ENCODE assay signal across 8 cellular contexts in genomic region chr1:239308701-239309333, GRCh38.
DNase-seq lines count a peak whose midpoint lies in the region; ATAC-seq and TF ChIP-seq lines count a peak whose summit lies in the region.

No MANE protein-coding gene starts in this region.

- no peak overlapping the region for H4K5ac ChIP-seq in H9 (ENCODE audit: insufficient read length, low read depth, low read length)

- H2AK5ac ChIP-seq in H9 (ENCODE audit: insufficient read length, low read length) = no peak overlapping the region

- no peak overlapping the region for H3K14ac ChIP-seq in H9 (ENCODE audit: insufficient read depth, low read length)

- no peak overlapping the region for H2BK20ac ChIP-seq in H9 (ENCODE audit: low read depth, low read length, poor library complexity, severe bottlenecking)

- no peak overlapping the region for H3K56ac ChIP-seq in H9 (ENCODE audit: insufficient read length, low read depth, low read length)

- no peak overlapping the region for H2BK15ac ChIP-seq in H9 (ENCODE audit: low read depth, low read length)

- H3K23ac ChIP-seq in H9 (ENCODE audit: insufficient read length, low read depth, low read length) = no peak overlapping the region

- H4K8ac ChIP-seq in H9 (replicated peaks; ENCODE audit: insufficient read length, low read depth, low read length) = no peak overlapping the region

- H4K91ac ChIP-seq in H9 (ENCODE audit: insufficient read length, low read depth, low read length) = no peak overlapping the region

- no peak overlapping the region for H3K18ac ChIP-seq in H9 (ENCODE audit: insufficient read length, low read depth, low read length)

- no peak overlapping the region for H3T11ph ChIP-seq in H9 (ENCODE audit: low read length)

- H3K9me3 Mint-ChIP-seq in H9 = no peaks in the 10 kb centered on the region

- no peaks in the 10 kb centered on the region; the same call in 1 of the 2 replicates for H3K36me3 ChIP-seq in Panc1 (ENCODE audit: control insufficient read depth, insufficient read depth, low read length)

- H2BK120ac ChIP-seq in H9 (ENCODE audit: low read depth, low read length, poor library complexity, severe bottlenecking) = no peak overlapping the region

- no peaks in the 10 kb centered on the region for H3K23me2 ChIP-seq in H9 (ENCODE audit: insufficient read length, low read depth, low read length, poor library complexity, severe bottlenecking)

- no CpG with 5 or more reads among the region's 6 CpGs for WGBS in H9 (ENCODE audit: extremely low coverage, insufficient read length, low lambda C conversion rate)

- H3K27ac ChIP-seq in H9 (ENCODE audit: insufficient read length, low read depth, low read length) = no peak overlapping the region
- no peak overlapping the region for H3K27ac ChIP-seq in Panc1 (ENCODE audit: low read length)

- H3K4me2 ChIP-seq in H9 (ENCODE audit: insufficient read depth, insufficient read length, low read length) = no peak overlapping the region

- H3K27ac Mint-ChIP-seq in H9 = no peak overlapping the region

- H2AFZ ChIP-seq in H9 (ENCODE audit: low read length) = no peak overlapping the region

- H2BK5ac ChIP-seq in H9 (ENCODE audit: insufficient read length, low read length) = no peak overlapping the region

- no peak overlapping the region for H3K9ac ChIP-seq in H9 (ENCODE audit: extremely low read depth, insufficient read length, low read length)

- no peak overlapping the region for H3K4ac ChIP-seq in H9 (ENCODE audit: low read depth, low read length)

- BruUV-seq in Panc1 (replicated peaks; lab: Mats Ljungman, UMichigan) = no TSS peak

- H4K20me1 ChIP-seq in H9 (ENCODE audit: control insufficient read depth, insufficient read depth, insufficient read length) = no peaks in the 10 kb centered on the region

- CTCF ChIA-PET in Panc1 (lab: Charles Lee) = no interaction called here

- no peaks in the 10 kb centered on the region for H3K79me2 ChIP-seq in H9 (ENCODE audit: insufficient read depth, low read length)

- peak; percentile 84 for TF ChIP-seq CTCF in H9 (conservative IDR thresholded peaks at IDR 0.05)
- TF ChIP-seq CTCF in Panc1 (IDR thresholded peaks at IDR 0.05) = peak; percentile 69
- peak; percentile 33 for TF ChIP-seq CTCF in choroid plexus epithelial cell (conservative IDR thresholded peaks at IDR 0.05; ENCODE audit: low read depth, low read length)
- TF ChIP-seq CTCF in retinal pigment epithelial cell (conservative IDR thresholded peaks at IDR 0.05; ENCODE audit: low read depth, low read length) = peak; percentile 76

- H3K9me3 ChIP-seq in H9 (ENCODE audit: control insufficient read depth, low read depth, low read length) (no peaks in the 10 kb centered on the region), Panc1 (ENCODE audit: control insufficient read depth, insufficient read depth, low read depth, low read length) (no peaks in the 10 kb centered on the region)

- H3K27me3 Mint-ChIP-seq in H9 (ENCODE audit: low read depth) = no peaks in the 10 kb centered on the region

- H3K4me1 Mint-ChIP-seq in H9 = peaks cover 7 to 8% of the 10 kb centered on the region in 2 experiments

- no peaks in the 10 kb centered on the region for H3K36me3 Mint-ChIP-seq in H9 (ENCODE audit: insufficient read depth in 1 of 3, low read depth in 3 of 3)

- H2BK12ac ChIP-seq in H9 (ENCODE audit: insufficient read length, low read depth, low read length) = no peak overlapping the region

- POLR2A ChIA-PET in Panc1 (lab: Charles Lee) = no interaction called here

- H3K4me3 ChIP-seq in Panc1 (ENCODE audit: low read depth in 2 of 2, low read length in 2 of 2) = no peak overlapping the region
- no peak overlapping the region for H3K4me3 ChIP-seq in choroid plexus epithelial cell (ENCODE audit: low read depth, low read length)
- H3K4me3 ChIP-seq in retinal pigment epithelial cell (ENCODE audit: low read length) = no peak overlapping the region

- no peaks in the 10 kb centered on the region for H3K4me1 ChIP-seq in H9 (ENCODE audit: insufficient read depth, low read length)
- no peaks in the 10 kb centered on the region for H3K4me1 ChIP-seq in Panc1 (ENCODE audit: control insufficient read depth, insufficient read depth, low read length)

- DNase-seq in D341Med (ENCODE audit: low spot score) (peak; percentile 53), H9 (peak; percentile 70), Panc1 (ENCODE audit: low read depth, low spot score) (peak; percentile 5), choroid plexus epithelial cell (ENCODE audit: low read depth) (peak; percentile 4), retinal pigment epithelial cell (ENCODE audit: low read depth) (no peak), NCI-H226 (no peak), NCI-H2227 treated with DMSO at 0.1 percent for 48 hours (lab: John Stamatoyannopoulos, UW) (no peak)

- in situ Hi-C loops in Panc1 (cut with HindIII; ENCODE audit: low pct_unique_long_range_greater_than_20kb, low sequenced_read_pairs) = no loop called here

- no peaks in the 10 kb centered on the region for H3K79me1 ChIP-seq in H9 (ENCODE audit: insufficient read depth, low read depth, low read length, poor library complexity, severe bottlenecking)

- ATAC-seq in Panc1 (no peak), HG02852 (IDR thresholded peaks at IDR 0.05; ENCODE audit: unreplicated experiment) (no peak)

- H3K4me3 Mint-ChIP-seq in H9 = no peak overlapping the region

- H3K27me3 ChIP-seq in H9 (ENCODE audit: insufficient read depth, low read length) = no peaks in the 10 kb centered on the region
- no peaks in the 10 kb centered on the region for H3K27me3 ChIP-seq in Panc1 (ENCODE audit: control insufficient read depth, insufficient read depth, low read length)

- intact Hi-C loops in Panc1 (cut with micrococcal nuclease; ENCODE audit: unreplicated experiment) = no loop called here

Comparison
In these comparisons a context has a peak if more than half of its experiments do, and no peak if none do; other contexts are left out.
1. DNase-seq: peak in D341Med (single experiment), H9 (single experiment), Panc1 (single experiment) and choroid plexus epithelial cell (single experiment); none in retinal pigment epithelial cell (single experiment), NCI-H226 (single experiment) and NCI-H2227 treated with DMSO at 0.1 percent for 48 hours (single experiment).
2. CTCF ChIP-seq: peak in every context shown above with its lines; median percentile 84 in H9; 76 in retinal pigment epithelial cell; 69 in Panc1; 33 in choroid plexus epithelial cell.